ENCODE assay signal across 11 cellular contexts in the genomic region with DNA sequence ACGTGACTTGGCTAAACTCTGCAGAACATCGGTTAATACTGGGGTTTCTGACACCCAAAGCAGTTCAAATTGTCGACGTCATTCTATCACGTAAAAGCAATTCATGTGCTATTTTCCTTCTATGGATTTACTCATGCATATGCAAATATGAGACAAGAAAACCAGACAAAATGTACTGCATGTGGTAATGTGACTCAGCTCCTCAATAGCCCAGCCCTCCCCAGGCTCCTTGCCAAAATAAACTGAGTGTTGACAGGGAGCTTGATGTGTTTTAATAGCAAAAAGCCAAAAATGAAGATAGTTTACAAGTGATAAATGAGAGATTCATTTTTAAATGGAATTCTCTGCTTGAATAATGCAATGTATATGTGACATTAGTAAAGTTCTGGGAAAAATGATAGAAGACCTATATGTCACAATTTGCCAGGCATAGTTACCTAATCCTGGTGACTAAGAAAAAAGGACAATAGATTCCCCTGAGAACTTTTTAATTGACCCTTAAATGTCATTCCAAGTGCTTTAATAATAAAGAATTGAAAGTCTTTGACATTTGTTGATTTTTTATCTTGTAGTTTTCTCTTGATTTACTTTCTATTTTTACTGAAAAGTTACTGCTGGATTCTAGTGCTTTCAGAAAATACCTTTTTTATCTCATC.
A peak's percentile ranks its signal among the peaks of the same experiment; 100 is the strongest.
DNase-seq lines count a peak whose midpoint lies in the region; ATAC-seq and TF ChIP-seq lines count a peak whose summit lies in the region.
"Had no signal": no experiment of that assay in that cellular context is flagged by ENCODE, and none has a peak within 500 bp of the region (broad histone marks: within the 10 kb centered on the region; RNA-seq: fewer than 3 reads in every experiment).

No MANE protein-coding gene starts in this region.

- no peaks in the 10 kb centered on the region for H3K4me1 Mint-ChIP-seq in stimulated activated effector memory CD8-positive, alpha-beta T cell treated with anti-CD3 and anti-CD28 coated beads, Interleukin-12 subunit alpha, Interleukin-12 subunit beta, amount 100 ng/mL, for 72 hours

- no peak overlapping the region for H3K4me3 Mint-ChIP-seq in stimulated activated effector memory CD8-positive, alpha-beta T cell treated with anti-CD3 and anti-CD28 coated beads, Interleukin-12 subunit alpha, Interleukin-12 subunit beta, amount 100 ng/mL, for 72 hours

- H3K27me3 ChIP-seq in adrenal gland = no peaks in the 10 kb centered on the region

- H3K36me3 ChIP-seq in adrenal gland (replicated peaks in 1 of 2) = no peaks in the 10 kb centered on the region
- H3K36me3 ChIP-seq: thoracic aorta had no signal

- no peaks in the 10 kb centered on the region for H3K9me3 ChIP-seq in adrenal gland (replicated peaks in 1 of 3)
- H3K9me3 ChIP-seq: thoracic aorta had no signal

- H3K27ac Mint-ChIP-seq in stimulated activated effector memory CD8-positive, alpha-beta T cell treated with anti-CD3 and anti-CD28 coated beads, Interleukin-12 subunit alpha, Interleukin-12 subunit beta, amount 100 ng/mL, for 72 hours = no peak overlapping the region

- no peak for TF ChIP-seq POLR2A in adrenal gland (IDR thresholded peaks at IDR 0.05)

- H3K4me3 ChIP-seq in adrenal gland = no peak overlapping the region
- H3K4me3 ChIP-seq: thoracic aorta had no signal

- H3K9me3 Mint-ChIP-seq in stimulated activated effector memory CD8-positive, alpha-beta T cell treated with anti-CD3 and anti-CD28 coated beads, Interleukin-12 subunit alpha, Interleukin-12 subunit beta, amount 100 ng/mL, for 72 hours = no peaks in the 10 kb centered on the region

- H3K36me3 Mint-ChIP-seq in stimulated activated effector memory CD8-positive, alpha-beta T cell treated with anti-CD3 and anti-CD28 coated beads, Interleukin-12 subunit alpha, Interleukin-12 subunit beta, amount 100 ng/mL, for 72 hours = no peaks in the 10 kb centered on the region

- DNase-seq in NCI-H1092 (lab: John Stamatoyannopoulos, UW) = peak; percentile 0
- peak; percentile 73 to 88 (median 83) for DNase-seq in adrenal gland
- peak; percentile 60 for DNase-seq in iris pigment epithelial cell (ENCODE audit: low read depth)
- DNase-seq in stimulated activated effector memory CD8-positive, alpha-beta T cell treated with anti-CD3 and anti-CD28 coated beads, Interleukin-12 subunit alpha, Interleukin-12 subunit beta, amount 100 ng/mL, for 72 hours (ENCODE audit: low spot score in 2 of 2) = no peak
- DNase-seq: activated T-cell treated with anti-CD3 and anti-CD28 coated beads, Interleukin-2, amount 50 U/mL, for 48 hours had no signal

- no peak overlapping the region for H3K27ac ChIP-seq in adrenal gland
- H3K27ac ChIP-seq: thoracic aorta, VCaP had no signal

- ATAC-seq in GM19463 (IDR thresholded peaks at IDR 0.05; ENCODE audit: unreplicated experiment) = peak; percentile 30
- ATAC-seq in stimulated activated effector memory CD8-positive, alpha-beta T cell treated with anti-CD3 and anti-CD28 coated beads, Interleukin-12 subunit alpha, Interleukin-12 subunit beta, amount 100 ng/mL, for 72 hours = no peak
- no peak for ATAC-seq in GM21360 (IDR thresholded peaks at IDR 0.05; ENCODE audit: unreplicated experiment)
- ATAC-seq in GM19395 (IDR thresholded peaks at IDR 0.05; ENCODE audit: unreplicated experiment) = no peak
- ATAC-seq in GM19467 (IDR thresholded peaks at IDR 0.05; ENCODE audit: unreplicated experiment) = no peak

- no peak for TF ChIP-seq CTCF in adrenal gland (IDR thresholded peaks at IDR 0.05)

- H3K4me1 ChIP-seq in adrenal gland (replicated peaks in 1 of 2) = peaks cover 8 to 10% of the 10 kb centered on the region in 2 donors

- 33 to 51% (median 39%) methylated on average over 5 of the region's 5 CpGs for WGBS in adrenal gland, 4 donors

- intact Hi-C loops in adrenal gland (cut with DNase I) = no loop called here

Comparison
In these comparisons a context has a peak if more than half of its experiments do, and no peak if none do; other contexts are left out.
1. DNase-seq: peak in NCI-H1092 (single experiment), adrenal gland (7 of 7) and iris pigment epithelial cell (single experiment); none in stimulated activated effector memory CD8-positive, alpha-beta T cell treated with anti-CD3 and anti-CD28 coated beads, Interleukin-12 subunit alpha, Interleukin-12 subunit beta, amount 100 ng/mL, for 72 hours (0 of 2).